ENCODE assay signal across 8 cellular contexts in the genomic region with DNA sequence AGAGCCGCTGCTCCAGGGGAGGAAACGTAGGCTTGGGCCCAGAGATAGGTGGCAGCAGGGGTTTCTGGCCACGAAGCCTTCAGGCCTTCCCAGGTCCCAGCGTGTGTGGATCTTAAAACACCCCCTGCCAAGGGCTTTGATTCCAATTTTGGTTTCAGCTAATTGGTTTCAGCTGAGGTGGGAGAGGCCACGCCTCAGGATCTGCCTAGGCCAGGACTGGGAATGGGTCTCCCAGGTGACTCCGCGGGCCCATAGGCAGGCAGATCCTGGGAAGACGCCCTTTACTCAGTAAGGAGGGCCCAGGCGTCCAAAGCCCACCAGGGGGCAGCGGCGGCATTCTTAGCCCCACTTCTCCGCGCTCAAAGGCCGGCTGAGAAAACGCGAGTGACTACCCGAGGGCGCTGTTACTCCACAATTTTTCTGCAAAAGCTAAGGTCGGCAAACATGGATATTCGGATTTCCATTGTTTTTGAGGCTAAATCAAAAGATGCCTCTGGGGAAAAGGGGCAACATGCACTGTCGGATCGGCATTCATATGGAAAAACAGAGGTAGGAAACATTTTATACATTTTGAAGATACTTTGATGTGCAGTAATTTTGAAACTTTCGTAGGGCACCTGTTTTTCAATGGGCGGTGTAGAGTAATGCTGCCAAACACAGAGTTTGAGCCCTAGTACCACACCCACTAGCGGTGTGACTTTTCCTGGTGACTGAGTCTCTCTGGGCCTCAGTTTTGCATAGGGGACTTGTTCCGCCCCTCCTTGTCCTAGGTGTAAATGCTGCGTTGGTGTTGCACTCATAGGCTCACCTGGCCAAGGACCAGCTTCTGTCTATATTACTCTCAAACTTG. TPM values are rescaled to one million over a fixed set of nuclear protein-coding genes. Genes with fewer than 3 reads are reported as not detected.
DNase-seq lines count a peak whose midpoint lies in the region; ATAC-seq and TF ChIP-seq lines count a peak whose summit lies in the region.

No MANE protein-coding gene starts in this region.

- peaks cover 49% of the 10 kb centered on the region for H3K27me3 Mint-ChIP-seq in CD4-positive, alpha-beta T cell
- H3K27me3 Mint-ChIP-seq in activated CD4-positive, alpha-beta memory T cell treated with anti-CD3 and anti-CD28 coated beads, Interleukin-2, amount 10 ng/mL, durations not matched to agents 7 days and 5 days = peaks cover 72% of the 10 kb centered on the region

- H3K9me3 ChIP-seq in CD4-positive, alpha-beta T cell (ENCODE audit: control insufficient read depth, low read length) = no peaks in the 10 kb centered on the region

- H3K27me3 ChIP-seq in CD4-positive, alpha-beta T cell (ENCODE audit: control insufficient read depth, insufficient read depth, low read length) = peaks cover 9% of the 10 kb centered on the region

- H3K4me1 Mint-ChIP-seq in CD4-positive, alpha-beta T cell (ENCODE audit: low read depth) = peaks cover 5% of the 10 kb centered on the region
- peaks cover 4% of the 10 kb centered on the region for H3K4me1 Mint-ChIP-seq in activated CD4-positive, alpha-beta memory T cell treated with anti-CD3 and anti-CD28 coated beads, Interleukin-2, amount 10 ng/mL, durations not matched to agents 7 days and 5 days

- no peaks in the 10 kb centered on the region for H3K9me3 Mint-ChIP-seq in CD4-positive, alpha-beta T cell
- no peaks in the 10 kb centered on the region for H3K9me3 Mint-ChIP-seq in activated CD4-positive, alpha-beta memory T cell treated with anti-CD3 and anti-CD28 coated beads, Interleukin-2, amount 10 ng/mL, durations not matched to agents 7 days and 5 days

- CTCF ChIA-PET in CD4-positive, alpha-beta T cell (lab: Charles Lee) = interaction anchor here (0.8 to 1.2 kb wide), 2 partner anchors 12 to 363 kb away, joined by 3 read pairs; no protein-coding TSS in a partner anchor
- CTCF ChIA-PET in activated CD4-positive, alpha-beta memory T cell treated with anti-CD3 and anti-CD28 coated beads, Interleukin-2, amount 10 ng/mL, durations not matched to agents 7 days and 5 days (lab: Charles Lee) = interaction anchor here (0.7 to 2.1 kb wide), 8 partner anchors 10 to 710 kb away, joined by 3 to 7 read pairs (median 3); no protein-coding TSS in a partner anchor

- TF ChIP-seq CTCF in CD4-positive, alpha-beta T cell (IDR thresholded peaks at IDR 0.05) = peak; percentile 71

- peak overlapping the region; percentile 65 for H3K4me3 Mint-ChIP-seq in CD4-positive, alpha-beta T cell
- no peak overlapping the region for H3K4me3 Mint-ChIP-seq in activated CD4-positive, alpha-beta memory T cell treated with anti-CD3 and anti-CD28 coated beads, Interleukin-2, amount 10 ng/mL, durations not matched to agents 7 days and 5 days

- H3K36me3 Mint-ChIP-seq in CD4-positive, alpha-beta T cell (ENCODE audit: low read depth) = no peaks in the 10 kb centered on the region
- no peaks in the 10 kb centered on the region for H3K36me3 Mint-ChIP-seq in activated CD4-positive, alpha-beta memory T cell treated with anti-CD3 and anti-CD28 coated beads, Interleukin-2, amount 10 ng/mL, durations not matched to agents 7 days and 5 days (ENCODE audit: low read depth)

- peak; percentile 21 to 65 (median 46) for DNase-seq in CD4-positive, alpha-beta T cell
- peak; percentile 54 to 94 for DNase-seq in NCI-H526 (lab: John Stamatoyannopoulos, UW)
- peak; percentile 53 for DNase-seq in activated CD4-positive, alpha-beta memory T cell treated with anti-CD3 and anti-CD28 coated beads, Interleukin-2, amount 10 ng/mL, durations not matched to agents 7 days and 5 days
- DNase-seq in effector CD8-positive, alpha-beta T cell (lab: John Stamatoyannopoulos, UW) = peak; percentile 24
- DNase-seq in lung microvascular endothelial cell (ENCODE audit: low read depth in 2 of 2) = peak; percentile 92 to 94
- peak; percentile 31 to 33 for DNase-seq in stimulated activated CD8-positive, alpha-beta memory T cell treated with anti-CD3 and anti-CD28 coated beads, Interleukin-15, amount 100 ng/mL, for 4 hours (ENCODE audit: low read depth in 2 of 2)

- peak; percentile 83 for ATAC-seq in CD4-positive, alpha-beta T cell (ENCODE audit: poor library complexity)
- ATAC-seq in GM19351 (IDR thresholded peaks at IDR 0.05; ENCODE audit: unreplicated experiment) (peak; percentile 94), HG03460 (IDR thresholded peaks at IDR 0.05; ENCODE audit: unreplicated experiment) (peak; percentile 92)

- POLR2A ChIA-PET in CD4-positive, alpha-beta T cell (lab: Charles Lee) = interaction anchor here (1.0 kb wide), 1 partner anchor 32 kb away, joined by 6 read pairs; a partner anchor contains a TSS
- POLR2A ChIA-PET in activated CD4-positive, alpha-beta memory T cell treated with anti-CD3 and anti-CD28 coated beads, Interleukin-2, amount 10 ng/mL, durations not matched to agents 7 days and 5 days (lab: Charles Lee) = interaction anchor here (1.0 to 1.1 kb wide), 2 partner anchors 10 to 31 kb away, joined by 3 to 4 read pairs; no protein-coding TSS in a partner anchor

- H3K27ac ChIP-seq in CD4-positive, alpha-beta T cell (ENCODE audit: low read depth, low read length) = no peak overlapping the region

- H3K27ac Mint-ChIP-seq in CD4-positive, alpha-beta T cell = no peak overlapping the region
- H3K27ac Mint-ChIP-seq in activated CD4-positive, alpha-beta memory T cell treated with anti-CD3 and anti-CD28 coated beads, Interleukin-2, amount 10 ng/mL, durations not matched to agents 7 days and 5 days = no peak overlapping the region

- intact Hi-C loops in CD4-positive, alpha-beta T cell (cut with DNase I, micrococcal nuclease) = loop anchor here in 1 of 2 experiments (5.0 kb wide), 1 partner anchor 709 kb away; no protein-coding TSS in a partner anchor

RNA-seq across cellular contexts. Expression of a gene that starts 31.8 kb away (rescaled TPM):
- 10 to 100 TPM; 50.0 to 52.0 TPM for total RNA-seq in CD4-positive, alpha-beta T cell
- 10 to 100 TPM; 24.3 to 30.1 TPM for total RNA-seq in activated CD4-positive, alpha-beta memory T cell treated with anti-CD3 and anti-CD28 coated beads, Interleukin-2, amount 10 ng/mL, durations not matched to agents 7 days and 5 days
- total RNA-seq in lung microvascular endothelial cell = 53.0 and 92.5 TPM in 2 replicates

RNA-seq across cellular contexts. Expression of a gene that starts 48.8 kb away (rescaled TPM):
- total RNA-seq in CD4-positive, alpha-beta T cell = 10 to 100 TPM; 62.4 to 66.6 TPM
- total RNA-seq in activated CD4-positive, alpha-beta memory T cell treated with anti-CD3 and anti-CD28 coated beads, Interleukin-2, amount 10 ng/mL, durations not matched to agents 7 days and 5 days = 10 to 100 TPM; 21.4 to 22.6 TPM
- 9.4 and 17.5 TPM in 2 replicates for total RNA-seq in lung microvascular endothelial cell

Comparison
In these comparisons a context has a peak if more than half of its experiments do, and no peak if none do; other contexts are left out.
1. DNase-seq: peak in every context shown above with its lines; median percentile 93 in lung microvascular endothelial cell; 74 in NCI-H526; 53 in activated CD4-positive, alpha-beta memory T cell treated with anti-CD3 and anti-CD28 coated beads, Interleukin-2, amount 10 ng/mL, durations not matched to agents 7 days and 5 days; 46 in CD4-positive, alpha-beta T cell; 32 in stimulated activated CD8-positive, alpha-beta memory T cell treated with anti-CD3 and anti-CD28 coated beads, Interleukin-15, amount 100 ng/mL, for 4 hours; 24 in effector CD8-positive, alpha-beta T cell.